In the genomic region with DNA sequence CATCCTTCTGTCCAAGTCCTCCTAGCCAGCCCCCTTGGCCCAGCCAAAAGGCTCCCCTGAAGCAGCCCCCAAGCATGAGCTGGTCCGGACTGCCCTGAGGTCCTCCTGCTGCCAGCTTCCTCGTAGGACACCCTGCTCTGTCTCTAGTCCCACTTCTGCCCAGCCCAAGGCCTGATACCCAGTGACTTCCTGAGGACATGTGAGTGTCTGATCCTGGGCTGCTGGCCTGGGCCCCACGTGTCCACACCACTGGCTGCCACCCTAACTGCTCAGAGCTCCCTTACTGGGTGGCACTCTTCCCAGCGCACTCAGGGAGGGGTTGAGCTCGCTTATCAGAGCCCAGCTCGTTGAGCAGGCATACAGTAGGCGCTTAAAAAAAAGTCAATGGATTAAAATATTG, we compare ENCODE assay signal across 1 cellular context.
TF ChIP-seq lines count a peak whose summit lies in the region.

No MANE protein-coding gene starts in this region.

TF ChIP-seq in H1, 55 proteins besides CTCF, POLR2A, EP300 and RAD21 (continued from another document):
- TF ChIP-seq CHD7 (IDR thresholded peaks at IDR 0.05; ENCODE audit: insufficient replicate concordance, low read length) (no peak), CHD1 (IDR thresholded peaks at IDR 0.05; ENCODE audit: low read depth, low read length) (no peak), GTF2F1 (IDR thresholded peaks at IDR 0.05; ENCODE audit: borderline replicate concordance, low read depth, low read length) (no peak), SAP30 (IDR thresholded peaks at IDR 0.05; ENCODE audit: insufficient read depth, insufficient replicate concordance, low read length) (no peak), SP4 (IDR thresholded peaks at IDR 0.05; ENCODE audit: low read length) (no peak), NRF1 (IDR thresholded peaks at IDR 0.05; ENCODE audit: low read depth, low read length) (no peak), BCL11A (IDR thresholded peaks at IDR 0.05; ENCODE audit: low read depth in 2 of 2, low read length in 2 of 2) (no peak), RNF2 (IDR thresholded peaks at IDR 0.05; ENCODE audit: borderline replicate concordance, low read depth, low read length, missing control alignments, poor library complexity, severe bottlenecking) (no peak), KDM4A (IDR thresholded peaks at IDR 0.05; ENCODE audit: low read depth, low read length, severe bottlenecking) (no peak)
